Comparison of ENCODE assay signal across 5 cellular contexts in the genomic region with DNA sequence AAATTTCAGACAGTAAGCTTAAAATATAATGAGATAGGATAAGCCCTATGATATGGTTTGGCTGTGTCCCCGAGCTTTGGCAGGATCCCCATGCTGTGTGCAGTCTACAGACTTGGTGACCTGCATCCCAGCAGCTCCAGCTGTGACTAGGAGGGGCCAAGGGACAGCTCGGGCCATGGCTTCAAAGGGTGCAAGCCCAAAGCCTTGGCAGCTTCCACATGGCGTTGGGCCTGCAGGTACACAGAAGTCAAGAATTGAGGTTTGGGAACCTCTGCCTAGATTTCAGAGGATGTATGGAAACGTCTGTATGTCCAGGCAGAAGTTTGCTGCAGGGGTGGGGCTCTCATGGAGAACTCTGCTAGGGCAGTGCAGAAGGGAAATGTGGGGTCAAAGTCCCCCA. TPM values are rescaled to one million over a fixed set of nuclear protein-coding genes. Genes with fewer than 3 reads are reported as not detected.
"Had no signal": no experiment of that assay in that cellular context is flagged by ENCODE, and none has a peak within 500 bp of the region (broad histone marks: within the 10 kb centered on the region; RNA-seq: fewer than 3 reads in every experiment).

No MANE protein-coding gene starts in this region.

RNA-seq across cellular contexts. Expression of gene FSD2, which starts 59.7 kb away (rescaled TPM):
- total RNA-seq: HepG2, HT-29, HT1080, IMR-90, K562 had no signal
- polyA plus RNA-seq: HepG2, IMR-90 had no signal
